8 cellular contexts compared by ENCODE assay signal in genomic region chr3:124078978-124079911, GRCh38. TPM values are rescaled to one million over a fixed set of nuclear protein-coding genes. Genes with fewer than 3 reads are reported as not detected.
DNase-seq lines count a peak whose midpoint lies in the region; ATAC-seq and TF ChIP-seq lines count a peak whose summit lies in the region.

No MANE protein-coding gene starts in this region.

- RAD21 ChIA-PET in HCT116 (lab: Charles Lee; ENCODE audit: low non-redundant PET in 1 of 2, low total read pairs in 2 of 2, uncharacterized antibody in 2 of 2, unreplicated experiment in 2 of 2): no interaction called here

- DNase-seq in COR-L47 (lab: John Stamatoyannopoulos, UW): peak; percentile 63
- peak; percentile 22 for DNase-seq in HCT116 (ENCODE audit: low read depth, low spot score)
- peak; percentile 55 for DNase-seq in NCI-H82 treated with DMSO at 0.1 percent for 48 hours (lab: John Stamatoyannopoulos, UW; ENCODE audit: unreplicated experiment)
- peak in 1 of 10 donors; percentile 29 for DNase-seq in dorsolateral prefrontal cortex
- DNase-seq in mucosa of descending colon: peak in 1 of 3 donors; percentile 71

- TF ChIP-seq CTCF in HCT116 (IDR thresholded peaks at IDR 0.05 in 2 of 3, conservative IDR thresholded peaks at IDR 0.05 in 1 of 3; ENCODE audit: borderline replicate concordance in 1 of 3, insufficient read depth in 1 of 3, low read depth in 2 of 3, low read length in 2 of 3): peak; percentile 71 to 78 (median 73)
- TF ChIP-seq CTCF in dorsolateral prefrontal cortex (IDR thresholded peaks at IDR 0.05 in 54 of 56, conservative IDR thresholded peaks at IDR 0.05 in 2 of 56; ENCODE audit: low read depth in 1 of 56, partially characterized antibody in 56 of 56): peak; percentile 75 to 95 (median 88)
- TF ChIP-seq CTCF in mucosa of descending colon (IDR thresholded peaks at IDR 0.05): peak; percentile 60

- no peaks in the 10 kb centered on the region for H3K79me2 ChIP-seq in HCT116 (ENCODE audit: insufficient read depth, low read length)

- no peak overlapping the region for H3K27ac ChIP-seq in HCT116 (ENCODE audit: low read depth, low read length)
- H3K27ac ChIP-seq in dorsolateral prefrontal cortex: no peak overlapping the region

- H2AFZ ChIP-seq in HCT116 (ENCODE audit: low read depth, low read length, poor library complexity, severe bottlenecking): no peak overlapping the region

- H4K20me1 ChIP-seq in HCT116 (ENCODE audit: insufficient read depth): no peaks in the 10 kb centered on the region

- POLR2A ChIA-PET in HCT116 (lab: Charles Lee): no interaction called here

- CTCF ChIA-PET in HCT116 (lab: Charles Lee): interaction anchor here (0.9 to 1.5 kb wide), 3 partner anchors 46 to 427 kb away, joined by 4 to 5 read pairs (median 5); partner anchors contain the start of gene KALRN

- H3K36me3 ChIP-seq in HCT116 (ENCODE audit: control insufficient read depth in 1 of 2, insufficient read depth in 2 of 2, low read length in 2 of 2) (no peaks in the 10 kb centered on the region), mucosa of descending colon (ENCODE audit: low read depth) (no peaks in the 10 kb centered on the region)

- H3K4me1 ChIP-seq in HCT116 (ENCODE audit: control insufficient read depth in 1 of 2, insufficient read depth in 2 of 2, low read length in 2 of 2) (no peaks in the 10 kb centered on the region), mucosa of descending colon (ENCODE audit: low read depth) (no peaks in the 10 kb centered on the region)

- H3K27me3 ChIP-seq in HCT116 (ENCODE audit: insufficient read depth, low read length): peaks cover 64% of the 10 kb centered on the region
- no peaks in the 10 kb centered on the region for H3K27me3 ChIP-seq in dorsolateral prefrontal cortex

- no peak for TF ChIP-seq POLR2A in HCT116 (IDR thresholded peaks at IDR 0.05; ENCODE audit: borderline replicate concordance, extremely low read depth, insufficient read depth, insufficient read length)

- TF ChIP-seq RAD21 in HCT116 (IDR thresholded peaks at IDR 0.05; ENCODE audit: low read depth): peak; percentile 79

- no peak overlapping the region for H3K4me2 ChIP-seq in HCT116 (ENCODE audit: low read length)

- BruUV-seq in HCT116 (replicated peaks; lab: Mats Ljungman, UMichigan): no TSS peak

- ATAC-seq in HCT116 (peak; percentile 67), mucosa of descending colon (peak; percentile 62), GM21723 (IDR thresholded peaks at IDR 0.05; ENCODE audit: unreplicated experiment) (no peak), GM18511 (IDR thresholded peaks at IDR 0.05; ENCODE audit: unreplicated experiment) (no peak), HG02610 (IDR thresholded peaks at IDR 0.05; ENCODE audit: unreplicated experiment) (no peak)

- H3K9me3 ChIP-seq in HCT116 (ENCODE audit: control insufficient read depth in 1 of 2, insufficient read depth in 1 of 2, low read depth in 1 of 2, low read length in 2 of 2) (no peaks in the 10 kb centered on the region), mucosa of descending colon (no peaks in the 10 kb centered on the region)

- H3K9ac ChIP-seq in HCT116 (ENCODE audit: low read length): no peak overlapping the region

- no peaks in the 10 kb centered on the region for H3K9me2 ChIP-seq in HCT116 (ENCODE audit: insufficient read depth)

- H3K4me3 ChIP-seq in HCT116 (replicated peaks in 1 of 2; ENCODE audit: low read depth in 1 of 2, low read length in 2 of 2) (no peak overlapping the region), dorsolateral prefrontal cortex (no peak overlapping the region), mucosa of descending colon (no peak overlapping the region)

- intact Hi-C loops in HCT116 (cut with micrococcal nuclease) (loop anchor here (1.0 to 2.0 kb wide), 5 partner anchors 63 to 427 kb away; no protein-coding TSS in a partner anchor), dorsolateral prefrontal cortex (cut with DNase I) (loop anchor here (2.0 to 5.0 kb wide), 2 partner anchors 47 to 62 kb away; partner anchors contain the start of gene KALRN (in 2 of the 2)), mucosa of descending colon (cut with DNase I, micrococcal nuclease) (loop anchor here (10.0 kb wide), 1 partner anchor 64 kb away; no protein-coding TSS in a partner anchor)

TF ChIP-seq in HCT116, 20 proteins besides CTCF, POLR2A, EP300 and RAD21:
- TF ChIP-seq FOSL1 (IDR thresholded peaks at IDR 0.05; ENCODE audit: low read depth): no peak

RNA-seq across cellular contexts. Expression of gene KALRN, which starts 46.1 kb away (rescaled TPM):
- total RNA-seq in HCT116 (2021; ENCODE audit: unreplicated experiment): 2.6 TPM
- 1.3 and 1.5 TPM in 2 replicates for polyA plus RNA-seq in HCT116 (2012)
- 100 to 1,000 TPM; 132 to 438 (median 316) TPM for total RNA-seq in dorsolateral prefrontal cortex
- 10 to 100 TPM; 35.4 to 78.3 (median 73.5) TPM for total RNA-seq in mucosa of descending colon

Comparison
In these comparisons a context has a peak if more than half of its experiments do, and no peak if none do; other contexts are left out.
1. ATAC-seq: peak in HCT116 (single experiment) and mucosa of descending colon (single experiment); none in GM21723 (single experiment), GM18511 (single experiment) and HG02610 (single experiment).
2. RNA of gene KALRN, which starts 46.1 kb away (total RNA-seq): 132 to 438 TPM in dorsolateral prefrontal cortex and 35.4 to 78.3 TPM in mucosa of descending colon; 2.6 TPM in HCT116 (single experiment); every median in the first group is over 10 times any median in the second.
3. Peak in every context shown above with its lines, with median percentiles within 50 percentile points of each other: CTCF ChIP-seq.